In the genomic region with DNA sequence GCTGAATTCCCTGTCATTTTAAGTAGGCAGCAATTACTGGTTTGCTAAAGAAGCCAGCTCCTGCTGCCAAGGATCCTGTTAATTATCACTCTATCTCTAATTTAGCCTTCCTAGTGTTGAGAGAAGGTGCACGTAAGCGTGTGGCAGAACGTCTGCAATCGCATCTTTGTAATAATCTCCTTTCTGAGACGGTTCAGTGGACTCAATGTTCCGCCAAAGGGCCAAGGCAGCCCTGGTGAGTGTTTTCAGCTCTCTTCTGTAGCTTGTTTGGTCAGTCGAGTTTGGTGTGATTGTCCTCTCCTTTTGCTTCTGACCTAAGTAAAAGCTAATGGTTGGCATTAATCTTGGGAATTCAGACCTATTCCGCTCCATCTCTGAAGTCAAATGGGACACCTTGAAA, we compare ENCODE assay signal across 16 cellular contexts. TPM values are rescaled to one million over a fixed set of nuclear protein-coding genes. Genes with fewer than 3 reads are reported as not detected.
DNase-seq lines count a peak whose midpoint lies in the region; ATAC-seq and TF ChIP-seq lines count a peak whose summit lies in the region.
"Had no signal": no experiment of that assay in that cellular context is flagged by ENCODE, and none has a peak within 500 bp of the region (broad histone marks: within the 10 kb centered on the region; RNA-seq: fewer than 3 reads in every experiment).

No MANE protein-coding gene starts in this region.

- H3K27me3 ChIP-seq in kidney epithelial cell (ENCODE audit: control insufficient read depth, insufficient read depth, low read length) (no peaks in the 10 kb centered on the region), stomach (no peaks in the 10 kb centered on the region)

- H3K4me1 Mint-ChIP-seq in HFFc6 (ENCODE audit: low read depth) (peaks cover 83% of the 10 kb centered on the region), MCF 10A (ENCODE audit: insufficient read depth, unreplicated experiment) (peaks cover 55% of the 10 kb centered on the region), WTC11 (no peaks in the 10 kb centered on the region)

- H3K27ac Mint-ChIP-seq in HFFc6 (peak overlapping the region; percentile 73), MCF 10A (ENCODE audit: low read depth, unreplicated experiment) (peak overlapping the region; percentile 37), WTC11 (no peak overlapping the region)
- H3K27ac Mint-ChIP-seq: activated T-helper 2 cell treated with anti-CD3 and anti-CD28 coated beads, Interferon-gamma antibody, Interleukin-2, Interleukin-4, amounts not matched to agents 10 μg/mL and 5 μg/mL and 100 μg/mL, durations not matched to agents 14 hours and 24 hours and 36 hours had no signal

- H3K9me3 Mint-ChIP-seq in HFFc6 (no peaks in the 10 kb centered on the region), MCF 10A (ENCODE audit: unreplicated experiment) (no peaks in the 10 kb centered on the region), WTC11 (no peaks in the 10 kb centered on the region)
- H3K9me3 Mint-ChIP-seq: activated T-helper 2 cell treated with anti-CD3 and anti-CD28 coated beads, Interferon-gamma antibody, Interleukin-2, Interleukin-4, amounts not matched to agents 10 μg/mL and 5 μg/mL and 100 μg/mL, durations not matched to agents 14 hours and 24 hours and 36 hours had no signal

- H3K4me3 ChIP-seq in kidney epithelial cell (ENCODE audit: low read depth, low read length) (peak overlapping the region; percentile 22), stomach (no peak overlapping the region)

- POLR2A ChIA-PET in MCF 10A (lab: Yijun Ruan, JAX) = interaction anchor here (0.9 to 1.9 kb wide), 2 partner anchors 10 to 24 kb away, joined by 4 to 8 read pairs; partner anchors contain the start of gene MITF
- POLR2A ChIA-PET in WTC11 (lab: Charles Lee) = no interaction called here

- H3K4me1 ChIP-seq in stomach = peaks cover 16 to 70% (median 45%) of the 10 kb centered on the region in 4 donors

- intact Hi-C loops in MCF 10A (cut with micrococcal nuclease) (no loop called here), stomach (cut with DNase I; ENCODE audit: low total_unique reads) (no loop called here)

- H3K36me3 Mint-ChIP-seq in HFFc6 (ENCODE audit: low read depth) (peaks cover 12% of the 10 kb centered on the region), MCF 10A (ENCODE audit: insufficient read depth, unreplicated experiment) (peaks cover 5% of the 10 kb centered on the region), WTC11 (no peaks in the 10 kb centered on the region)

- no TSS peak for BruUV-seq in MCF 10A (replicated peaks; lab: Mats Ljungman, UMichigan)

- H3K27me3 Mint-ChIP-seq in HFFc6 (ENCODE audit: insufficient read depth) (no peaks in the 10 kb centered on the region; the same call in 1 of the 2 replicates), MCF 10A (ENCODE audit: insufficient read depth, unreplicated experiment) (no peaks in the 10 kb centered on the region), WTC11 (ENCODE audit: low read depth) (no peaks in the 10 kb centered on the region)

- 38 to 75% (median 59%) methylated on average over 8 of the region's 8 CpGs for WGBS in stomach, 5 donors

- H3K4me3 Mint-ChIP-seq in HFFc6 = peak overlapping the region; percentile 75
- no peak overlapping the region for H3K4me3 Mint-ChIP-seq in MCF 10A (ENCODE audit: unreplicated experiment)
- no peak overlapping the region for H3K4me3 Mint-ChIP-seq in WTC11

- TF ChIP-seq CTCF in HFFc6 (IDR thresholded peaks at IDR 0.05) (no peak), MCF 10A (IDR thresholded peaks at IDR 0.05; ENCODE audit: unreplicated experiment) (no peak), kidney epithelial cell (IDR thresholded peaks at IDR 0.05; ENCODE audit: insufficient read depth, low read length, poor library complexity, severe bottlenecking) (no peak), stomach (IDR thresholded peaks at IDR 0.05) (no peak), WTC11 (IDR thresholded peaks at IDR 0.05) (no peak)

- no peak for TF ChIP-seq POLR2A in stomach (IDR thresholded peaks at IDR 0.05)

- TF ChIP-seq EP300 in stomach (IDR thresholded peaks at IDR 0.05) = no peak

- H3K9me3 ChIP-seq in stomach = no peaks in the 10 kb centered on the region

- DNase-seq in HFFc6 = no peak
- no peak for DNase-seq in MCF 10A (ENCODE audit: unreplicated experiment)
- no peak for DNase-seq in kidney epithelial cell (ENCODE audit: low read depth)
- DNase-seq in stomach = no peak
- no peak for DNase-seq in NCI-H2171 treated with DMSO at 0.1 percent for 48 hours (lab: John Stamatoyannopoulos, UW)
- DNase-seq in WTC11 (ENCODE audit: low spot score) = no peak
- no peak for DNase-seq in SHP77 treated with DMSO at 0.1 percent for 48 hours (lab: John Stamatoyannopoulos, UW)
- DNase-seq: cortex of kidney; mesendoderm; occipital lobe; stimulated activated CD4-positive, alpha-beta T cell treated with anti-CD3 and anti-CD28 coated beads, Interleukin-15, amount 100 ng/mL, for 24 hours; trophoblast cell had no signal

- CTCF ChIA-PET in MCF 10A (lab: Yijun Ruan, JAX) (interaction anchor here (0.5 to 1.2 kb wide), 2 partner anchors 42 to 1304 kb away, joined by 3 to 4 read pairs; no protein-coding TSS in a partner anchor), WTC11 (lab: Charles Lee) (no interaction called here)

- H3K36me3 ChIP-seq in kidney epithelial cell (ENCODE audit: control insufficient read depth, insufficient read depth, low read length) = no peaks in the 10 kb centered on the region
- H3K36me3 ChIP-seq in stomach = no peaks in the 10 kb centered on the region

- peak overlapping the region in 4 of 5 donors; percentile 7 to 57 (median 26) for H3K27ac ChIP-seq in stomach
- H3K27ac ChIP-seq: C4-2B, SK-N-MC had no signal

- ATAC-seq in HG02571 (IDR thresholded peaks at IDR 0.05; ENCODE audit: unreplicated experiment) = no peak
- ATAC-seq in WTC11 = no peak

TF ChIP-seq in WTC11, 78 proteins besides CTCF, POLR2A, EP300 and RAD21 (continues in another document):
- TF ChIP-seq ZNF425 (CRISPR knock-in tag; conservative IDR thresholded peaks at IDR 0.05) (no peak), NFYB (CRISPR knock-in tag; conservative IDR thresholded peaks at IDR 0.05; ENCODE audit: low read depth) (no peak), SP1 (CRISPR knock-in tag; conservative IDR thresholded peaks at IDR 0.05) (no peak), CREB1 (CRISPR knock-in tag; IDR thresholded peaks at IDR 0.05) (no peak)
- TF ChIP-seq, protein P1, sequence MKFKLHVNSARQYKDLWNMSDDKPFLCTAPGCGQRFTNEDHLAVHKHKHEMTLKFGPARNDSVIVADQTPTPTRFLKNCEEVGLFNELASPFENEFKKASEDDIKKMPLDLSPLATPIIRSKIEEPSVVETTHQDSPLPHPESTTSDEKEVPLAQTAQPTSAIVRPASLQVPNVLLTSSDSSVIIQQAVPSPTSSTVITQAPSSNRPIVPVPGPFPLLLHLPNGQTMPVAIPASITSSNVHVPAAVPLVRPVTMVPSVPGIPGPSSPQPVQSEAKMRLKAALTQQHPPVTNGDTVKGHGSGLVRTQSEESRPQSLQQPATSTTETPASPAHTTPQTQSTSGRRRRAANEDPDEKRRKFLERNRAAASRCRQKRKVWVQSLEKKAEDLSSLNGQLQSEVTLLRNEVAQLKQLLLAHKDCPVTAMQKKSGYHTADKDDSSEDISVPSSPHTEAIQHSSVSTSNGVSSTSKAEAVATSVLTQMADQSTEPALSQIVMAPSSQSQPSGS (CRISPR knock-in tag; IDR thresholded peaks at IDR 0.05; ENCODE audit: borderline replicate concordance, low read depth) = no peak
- TF ChIP-seq, protein P2, sequence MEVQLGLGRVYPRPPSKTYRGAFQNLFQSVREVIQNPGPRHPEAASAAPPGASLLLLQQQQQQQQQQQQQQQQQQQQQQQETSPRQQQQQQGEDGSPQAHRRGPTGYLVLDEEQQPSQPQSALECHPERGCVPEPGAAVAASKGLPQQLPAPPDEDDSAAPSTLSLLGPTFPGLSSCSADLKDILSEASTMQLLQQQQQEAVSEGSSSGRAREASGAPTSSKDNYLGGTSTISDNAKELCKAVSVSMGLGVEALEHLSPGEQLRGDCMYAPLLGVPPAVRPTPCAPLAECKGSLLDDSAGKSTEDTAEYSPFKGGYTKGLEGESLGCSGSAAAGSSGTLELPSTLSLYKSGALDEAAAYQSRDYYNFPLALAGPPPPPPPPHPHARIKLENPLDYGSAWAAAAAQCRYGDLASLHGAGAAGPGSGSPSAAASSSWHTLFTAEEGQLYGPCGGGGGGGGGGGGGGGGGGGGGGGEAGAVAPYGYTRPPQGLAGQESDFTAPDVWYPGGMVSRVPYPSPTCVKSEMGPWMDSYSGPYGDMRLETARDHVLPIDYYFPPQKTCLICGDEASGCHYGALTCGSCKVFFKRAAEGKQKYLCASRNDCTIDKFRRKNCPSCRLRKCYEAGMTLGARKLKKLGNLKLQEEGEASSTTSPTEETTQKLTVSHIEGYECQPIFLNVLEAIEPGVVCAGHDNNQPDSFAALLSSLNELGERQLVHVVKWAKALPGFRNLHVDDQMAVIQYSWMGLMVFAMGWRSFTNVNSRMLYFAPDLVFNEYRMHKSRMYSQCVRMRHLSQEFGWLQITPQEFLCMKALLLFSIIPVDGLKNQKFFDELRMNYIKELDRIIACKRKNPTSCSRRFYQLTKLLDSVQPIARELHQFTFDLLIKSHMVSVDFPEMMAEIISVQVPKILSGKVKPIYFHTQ (CRISPR knock-in tag; IDR thresholded peaks at IDR 0.05) = no peak

RNA-seq across cellular contexts. Expression of gene MITF, which starts 24.2 kb away (rescaled TPM):
- 10 to 100 TPM; 23.3 to 38.2 (median 25.7) TPM for total RNA-seq in HFFc6 (2021; fragmentation: NEBNext Ultra II Directional; extraction: Animal tissue kit (Norgen Biotek cat#: 25700))
- total RNA-seq in MCF 10A (2022) (7.4 and 16.1 TPM in 2 replicates), kidney epithelial cell (5.8 and 6.6 TPM in 2 replicates), stomach (10 to 100 TPM in 4 of 5 donors, 1 to 10 TPM in 1; 3.5 to 61.3 (median 26.3) TPM), WTC11 (2021) (0.44 to 1.3 TPM (median 1.3 TPM) in 3 replicates)
- 1 to 10 TPM; 3.7 to 8.2 (median 7.3) TPM for polyA plus RNA-seq in stomach
